ENCODE assay signal across 14 cellular contexts in the genomic region with DNA sequence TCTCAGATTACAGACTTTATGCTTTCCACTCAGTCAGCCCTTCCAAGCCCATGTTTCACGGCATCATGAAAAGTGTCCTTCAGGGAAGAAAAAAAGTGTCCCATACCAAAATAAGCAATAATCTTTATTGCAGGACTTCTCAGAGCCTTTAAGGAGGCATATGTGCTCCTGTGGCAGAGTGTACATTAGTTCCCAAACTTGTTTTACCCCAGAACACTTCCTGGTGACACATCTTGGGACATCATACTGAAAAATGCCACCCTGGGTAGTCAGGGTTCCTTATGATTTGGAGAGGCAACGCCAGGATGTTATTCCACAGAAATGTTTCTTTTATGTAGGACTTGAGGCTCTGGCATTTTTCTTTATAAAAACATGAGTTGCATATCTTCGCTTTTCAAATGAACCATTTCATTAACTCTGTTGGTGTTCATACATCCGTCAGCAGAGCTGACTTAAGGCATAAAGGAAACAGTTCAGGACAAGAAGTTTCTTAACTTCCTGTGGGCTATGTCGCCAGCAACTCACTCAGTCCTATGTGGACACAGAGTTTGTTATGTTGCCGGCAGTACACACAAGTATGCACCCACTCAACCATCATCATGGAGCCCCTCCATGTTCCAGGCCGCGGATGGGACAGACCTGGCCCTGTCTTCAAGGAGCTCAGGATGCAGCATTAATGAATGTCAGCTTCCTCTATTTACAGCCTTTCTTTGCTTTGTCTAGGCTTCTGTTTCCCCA.
DNase-seq lines count a peak whose midpoint lies in the region; ATAC-seq and TF ChIP-seq lines count a peak whose summit lies in the region.
"Had no signal": no experiment of that assay in that cellular context is flagged by ENCODE, and none has a peak within 500 bp of the region (broad histone marks: within the 10 kb centered on the region; RNA-seq: fewer than 3 reads in every experiment).

No MANE protein-coding gene starts in this region.

- DNase-seq in Ammon's horn (ENCODE audit: low spot score) (peak; percentile 43), activated B cell treated with CpG ODN at 0.5 μM for 24 hours (no peak), memory B cell (ENCODE audit: low spot score in 2 of 2) (no peak), dermis blood vessel endothelial cell (no peak), neuronal stem cell (ENCODE audit: low spot score) (no peak)
- no peak for DNase-seq in activated CD8-positive, alpha-beta memory T cell treated with anti-CD3 and anti-CD28 coated beads for 24 hours
- DNase-seq: activated CD4-positive, alpha-beta T cell treated with anti-CD3 and anti-CD28 coated beads for 1 hour; GOT3; stimulated activated CD4-positive, alpha-beta T cell treated with anti-CD3 and anti-CD28 coated beads, Interleukin-4, amount 100 ng/mL, for 4 hours had no signal

- CTCF ChIA-PET in activated B cell treated with CpG ODN at 0.5 μM for 24 hours (lab: Charles Lee), result interaction anchor here (0.7 to 1.3 kb wide), 3 partner anchors 11 to 145 kb away, joined by 3 read pairs; no protein-coding TSS in a partner anchor

- H3K9me3 ChIP-seq in neuronal stem cell (replicated peaks in 1 of 2; ENCODE audit: control insufficient read depth in 2 of 2, insufficient read depth in 1 of 2, low read depth in 1 of 2, low read length in 2 of 2), result no peaks in the 10 kb centered on the region
- H3K9me3 ChIP-seq: breast epithelium, prostate gland had no signal

- no peak overlapping the region for H3K4me2 ChIP-seq in neuronal stem cell (ENCODE audit: insufficient read depth, low read length, poor library complexity, severe bottlenecking)

- no peaks in the 10 kb centered on the region for H3K36me3 ChIP-seq in neuronal stem cell (replicated peaks in 1 of 2; ENCODE audit: control insufficient read depth in 2 of 2, insufficient read depth in 2 of 2, low read length in 2 of 2)
- H3K36me3 ChIP-seq: breast epithelium, prostate gland had no signal

- no peak overlapping the region for H3K9ac ChIP-seq in neuronal stem cell (ENCODE audit: low read depth, low read length, poor library complexity)

- ATAC-seq in HG02763 (IDR thresholded peaks at IDR 0.05; ENCODE audit: unreplicated experiment) (peak; percentile 7), activated B cell treated with CpG ODN at 0.5 μM for 24 hours (ENCODE audit: low read depth) (no peak), memory B cell (ENCODE audit: low read depth) (peak; percentile 43), HG02870 (IDR thresholded peaks at IDR 0.05; ENCODE audit: unreplicated experiment) (no peak)
- ATAC-seq: esophagus mucosa had no signal

- H3K4me1 Mint-ChIP-seq in activated B cell treated with CpG ODN at 0.5 μM for 24 hours (peaks cover 36% of the 10 kb centered on the region), memory B cell (peaks cover 25% of the 10 kb centered on the region)

- H3K27ac ChIP-seq in neuronal stem cell (replicated peaks; ENCODE audit: low read length), result no peak overlapping the region
- H3K27ac ChIP-seq: breast epithelium, prostate gland had no signal

- no peak overlapping the region for H3K4me3 ChIP-seq in neuronal stem cell (ENCODE audit: low read length in 2 of 2)
- H3K4me3 ChIP-seq: prostate gland had no signal

- H3K79me1 ChIP-seq in neuronal stem cell (ENCODE audit: low read depth, low read length), result no peaks in the 10 kb centered on the region

- H3K27ac Mint-ChIP-seq in activated B cell treated with CpG ODN at 0.5 μM for 24 hours (peak overlapping the region; percentile 30), memory B cell (peak overlapping the region; percentile 73)

- peaks cover 0 to 3% (median 0%) of the 10 kb centered on the region in 3 experiments for H3K27me3 ChIP-seq in neuronal stem cell (ENCODE audit: control insufficient read depth in 3 of 3, insufficient read depth in 3 of 3, low read depth in 1 of 3, low read length in 3 of 3)
- H3K27me3 ChIP-seq: breast epithelium had no signal

- H3K9me3 Mint-ChIP-seq in activated B cell treated with CpG ODN at 0.5 μM for 24 hours, result no peaks in the 10 kb centered on the region
- no peaks in the 10 kb centered on the region for H3K9me3 Mint-ChIP-seq in memory B cell

- no peak overlapping the region for H2AK5ac ChIP-seq in neuronal stem cell (ENCODE audit: low read depth, low read length)

- no peak overlapping the region for H3K14ac ChIP-seq in neuronal stem cell (ENCODE audit: low read length)

- H3K27me3 Mint-ChIP-seq in activated B cell treated with CpG ODN at 0.5 μM for 24 hours (no peaks in the 10 kb centered on the region), memory B cell (no peaks in the 10 kb centered on the region)

- no peak overlapping the region for H4K8ac ChIP-seq in neuronal stem cell (ENCODE audit: low read depth, low read length)

- H3K36me3 Mint-ChIP-seq in activated B cell treated with CpG ODN at 0.5 μM for 24 hours (ENCODE audit: low read depth) (no peaks in the 10 kb centered on the region), memory B cell (no peaks in the 10 kb centered on the region)

- no peak overlapping the region for H2BK120ac ChIP-seq in neuronal stem cell (ENCODE audit: low read depth, low read length)

- POLR2A ChIA-PET in activated B cell treated with CpG ODN at 0.5 μM for 24 hours (lab: Charles Lee), result interaction anchor here (1.3 kb wide), 1 partner anchor 13 kb away, joined by 3 read pairs; no protein-coding TSS in a partner anchor

- no peak overlapping the region for H3K23ac ChIP-seq in neuronal stem cell (ENCODE audit: low read depth, low read length, poor library complexity)

- peak overlapping the region; percentile 16 for H3K4me3 Mint-ChIP-seq in activated B cell treated with CpG ODN at 0.5 μM for 24 hours
- peak overlapping the region; percentile 38 for H3K4me3 Mint-ChIP-seq in memory B cell

- whole genome bisulfite sequencing in neuronal stem cell (ENCODE audit: extremely low coverage in 2 of 2, insufficient read length in 2 of 2, insufficient replicate concordance in 1 of 2), 2 donors, result no CpG with 5 or more reads among the region's 8 CpGs

- no peak overlapping the region for H2AFZ ChIP-seq in neuronal stem cell (ENCODE audit: low read length)

- no peak overlapping the region for H2BK12ac ChIP-seq in neuronal stem cell (ENCODE audit: low read length)

- H4K91ac ChIP-seq in neuronal stem cell (ENCODE audit: low read depth, low read length, poor library complexity), result no peak overlapping the region

- no peak overlapping the region for H3K4ac ChIP-seq in neuronal stem cell (ENCODE audit: low read length)

- no peak overlapping the region for H2BK5ac ChIP-seq in neuronal stem cell (ENCODE audit: low read length)

- H2BK15ac ChIP-seq in neuronal stem cell (ENCODE audit: low read length), result no peak overlapping the region

- H3K18ac ChIP-seq in neuronal stem cell (ENCODE audit: low read length), result no peak overlapping the region

- no peaks in the 10 kb centered on the region for H3K4me1 ChIP-seq in neuronal stem cell (ENCODE audit: control insufficient read depth in 2 of 2, insufficient read depth in 1 of 2, low read depth in 1 of 2, low read length in 2 of 2)
- H3K4me1 ChIP-seq: breast epithelium, prostate gland had no signal

- TF ChIP-seq CTCF in activated B cell treated with CpG ODN at 0.5 μM for 24 hours (IDR thresholded peaks at IDR 0.05), result no peak

- intact Hi-C loops in activated B cell treated with CpG ODN at 0.5 μM for 24 hours (cut with micrococcal nuclease), result loop anchor here (5.0 kb wide), 1 partner anchor 250 kb away; no protein-coding TSS in a partner anchor

Comparison
In these comparisons a context has a peak if more than half of its experiments do, and no peak if none do; other contexts are left out.
1. ATAC-seq: peak in HG02763 (single experiment) and memory B cell (single experiment); none in activated B cell treated with CpG ODN at 0.5 μM for 24 hours (single experiment) and HG02870 (single experiment).